Comparison of ENCODE assay signal across 2 cellular contexts in the genomic region with DNA sequence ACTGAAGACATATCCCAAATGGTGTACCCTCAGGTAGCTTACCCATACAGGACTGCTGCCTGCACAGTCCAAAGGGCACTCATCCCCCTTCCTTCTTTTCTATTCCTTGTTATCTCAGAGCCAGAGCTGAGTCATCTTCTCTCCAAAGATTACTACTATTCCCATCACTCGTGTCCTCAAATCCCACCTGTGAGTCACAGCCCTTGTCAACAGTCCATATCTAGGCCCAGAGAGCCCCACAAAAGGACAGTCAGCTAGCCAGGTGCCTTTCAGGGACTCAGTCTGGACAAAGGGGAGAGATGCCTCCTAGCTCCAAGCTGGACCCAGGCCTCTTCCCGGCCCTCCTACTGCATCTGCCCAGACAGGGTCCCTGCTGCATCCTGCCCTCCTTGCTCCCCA.
A peak's percentile ranks its signal among the peaks of the same experiment; 100 is the strongest.
TF ChIP-seq lines count a peak whose summit lies in the region.

No MANE protein-coding gene starts in this region.

TF ChIP-seq in HCT116, 20 proteins besides CTCF, POLR2A, EP300 and RAD21:
- TF ChIP-seq EZH2 (IDR thresholded peaks at IDR 0.05) (no peak), SIN3A (IDR thresholded peaks at IDR 0.05; ENCODE audit: low read depth) (no peak), CEBPB (IDR thresholded peaks at IDR 0.05; ENCODE audit: low read depth) (no peak), EZH2phosphoT487 (IDR thresholded peaks at IDR 0.05; ENCODE audit: borderline replicate concordance) (no peak), TCF7L2 (IDR thresholded peaks at IDR 0.05; ENCODE audit: borderline replicate concordance, extremely low read depth, insufficient read depth, insufficient read length) (no peak), CBX3 (IDR thresholded peaks at IDR 0.05; ENCODE audit: low read depth) (no peak), SRF (IDR thresholded peaks at IDR 0.05; ENCODE audit: low read depth) (no peak), FOSL1 (IDR thresholded peaks at IDR 0.05; ENCODE audit: low read depth) (peak; percentile 56), ZFX (IDR thresholded peaks at IDR 0.05) (no peak), ELF1 (IDR thresholded peaks at IDR 0.05; ENCODE audit: borderline replicate concordance, low read depth) (no peak), JUND (IDR thresholded peaks at IDR 0.05) (peak; percentile 50), EGR1 (IDR thresholded peaks at IDR 0.05; ENCODE audit: low read depth) (no peak), POLR2AphosphoS5 (IDR thresholded peaks at IDR 0.05; ENCODE audit: low read depth, low read length) (no peak), SP1 (IDR thresholded peaks at IDR 0.05; ENCODE audit: low read depth) (peak; percentile 37; the same call in 1 of the 2 replicates), YY1 (IDR thresholded peaks at IDR 0.05; ENCODE audit: extremely low read depth, insufficient replicate concordance, low read depth, low read length) (no peak), ZNF274 (IDR thresholded peaks at IDR 0.05; ENCODE audit: low read depth, low read length) (no peak)
- TF ChIP-seq, protein P1, sequence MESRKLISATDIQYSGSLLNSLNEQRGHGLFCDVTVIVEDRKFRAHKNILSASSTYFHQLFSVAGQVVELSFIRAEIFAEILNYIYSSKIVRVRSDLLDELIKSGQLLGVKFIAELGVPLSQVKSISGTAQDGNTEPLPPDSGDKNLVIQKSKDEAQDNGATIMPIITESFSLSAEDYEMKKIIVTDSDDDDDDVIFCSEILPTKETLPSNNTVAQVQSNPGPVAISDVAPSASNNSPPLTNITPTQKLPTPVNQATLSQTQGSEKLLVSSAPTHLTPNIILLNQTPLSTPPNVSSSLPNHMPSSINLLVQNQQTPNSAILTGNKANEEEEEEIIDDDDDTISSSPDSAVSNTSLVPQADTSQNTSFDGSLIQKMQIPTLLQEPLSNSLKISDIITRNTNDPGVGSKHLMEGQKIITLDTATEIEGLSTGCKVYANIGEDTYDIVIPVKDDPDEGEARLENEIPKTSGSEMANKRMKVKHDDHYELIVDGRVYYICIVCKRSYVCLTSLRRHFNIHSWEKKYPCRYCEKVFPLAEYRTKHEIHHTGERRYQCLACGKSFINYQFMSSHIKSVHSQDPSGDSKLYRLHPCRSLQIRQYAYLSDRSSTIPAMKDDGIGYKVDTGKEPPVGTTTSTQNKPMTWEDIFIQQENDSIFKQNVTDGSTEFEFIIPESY (IDR thresholded peaks at IDR 0.05; ENCODE audit: extremely low read depth, insufficient replicate concordance, low read length), result no peak
- TF ChIP-seq, protein P2, sequence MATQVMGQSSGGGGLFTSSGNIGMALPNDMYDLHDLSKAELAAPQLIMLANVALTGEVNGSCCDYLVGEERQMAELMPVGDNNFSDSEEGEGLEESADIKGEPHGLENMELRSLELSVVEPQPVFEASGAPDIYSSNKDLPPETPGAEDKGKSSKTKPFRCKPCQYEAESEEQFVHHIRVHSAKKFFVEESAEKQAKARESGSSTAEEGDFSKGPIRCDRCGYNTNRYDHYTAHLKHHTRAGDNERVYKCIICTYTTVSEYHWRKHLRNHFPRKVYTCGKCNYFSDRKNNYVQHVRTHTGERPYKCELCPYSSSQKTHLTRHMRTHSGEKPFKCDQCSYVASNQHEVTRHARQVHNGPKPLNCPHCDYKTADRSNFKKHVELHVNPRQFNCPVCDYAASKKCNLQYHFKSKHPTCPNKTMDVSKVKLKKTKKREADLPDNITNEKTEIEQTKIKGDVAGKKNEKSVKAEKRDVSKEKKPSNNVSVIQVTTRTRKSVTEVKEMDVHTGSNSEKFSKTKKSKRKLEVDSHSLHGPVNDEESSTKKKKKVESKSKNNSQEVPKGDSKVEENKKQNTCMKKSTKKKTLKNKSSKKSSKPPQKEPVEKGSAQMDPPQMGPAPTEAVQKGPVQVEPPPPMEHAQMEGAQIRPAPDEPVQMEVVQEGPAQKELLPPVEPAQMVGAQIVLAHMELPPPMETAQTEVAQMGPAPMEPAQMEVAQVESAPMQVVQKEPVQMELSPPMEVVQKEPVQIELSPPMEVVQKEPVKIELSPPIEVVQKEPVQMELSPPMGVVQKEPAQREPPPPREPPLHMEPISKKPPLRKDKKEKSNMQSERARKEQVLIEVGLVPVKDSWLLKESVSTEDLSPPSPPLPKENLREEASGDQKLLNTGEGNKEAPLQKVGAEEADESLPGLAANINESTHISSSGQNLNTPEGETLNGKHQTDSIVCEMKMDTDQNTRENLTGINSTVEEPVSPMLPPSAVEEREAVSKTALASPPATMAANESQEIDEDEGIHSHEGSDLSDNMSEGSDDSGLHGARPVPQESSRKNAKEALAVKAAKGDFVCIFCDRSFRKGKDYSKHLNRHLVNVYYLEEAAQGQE (IDR thresholded peaks at IDR 0.05; ENCODE audit: low read depth), result no peak
- TF ChIP-seq, protein P3, sequence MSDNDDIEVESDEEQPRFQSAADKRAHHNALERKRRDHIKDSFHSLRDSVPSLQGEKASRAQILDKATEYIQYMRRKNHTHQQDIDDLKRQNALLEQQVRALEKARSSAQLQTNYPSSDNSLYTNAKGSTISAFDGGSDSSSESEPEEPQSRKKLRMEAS (IDR thresholded peaks at IDR 0.05), result no peak

TF ChIP-seq in HepG2, 621 proteins besides CTCF, POLR2A, EP300 and RAD21 (continues in another document):
- TF ChIP-seq, protein P4, sequence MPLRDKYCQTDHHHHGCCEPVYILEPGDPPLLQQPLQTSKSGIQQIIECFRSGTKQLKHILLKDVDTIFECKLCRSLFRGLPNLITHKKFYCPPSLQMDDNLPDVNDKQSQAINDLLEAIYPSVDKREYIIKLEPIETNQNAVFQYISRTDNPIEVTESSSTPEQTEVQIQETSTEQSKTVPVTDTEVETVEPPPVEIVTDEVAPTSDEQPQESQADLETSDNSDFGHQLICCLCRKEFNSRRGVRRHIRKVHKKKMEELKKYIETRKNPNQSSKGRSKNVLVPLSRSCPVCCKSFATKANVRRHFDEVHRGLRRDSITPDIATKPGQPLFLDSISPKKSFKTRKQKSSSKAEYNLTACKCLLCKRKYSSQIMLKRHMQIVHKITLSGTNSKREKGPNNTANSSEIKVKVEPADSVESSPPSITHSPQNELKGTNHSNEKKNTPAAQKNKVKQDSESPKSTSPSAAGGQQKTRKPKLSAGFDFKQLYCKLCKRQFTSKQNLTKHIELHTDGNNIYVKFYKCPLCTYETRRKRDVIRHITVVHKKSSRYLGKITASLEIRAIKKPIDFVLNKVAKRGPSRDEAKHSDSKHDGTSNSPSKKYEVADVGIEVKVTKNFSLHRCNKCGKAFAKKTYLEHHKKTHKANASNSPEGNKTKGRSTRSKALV (CRISPR knock-in tag; IDR thresholded peaks at IDR 0.05), result no peak
- TF ChIP-seq RXRB (CRISPR knock-in tag; IDR thresholded peaks at IDR 0.05; ENCODE audit: borderline replicate concordance) (peak; percentile 73), ZNF629 (CRISPR knock-in tag; conservative IDR thresholded peaks at IDR 0.05) (no peak), ZNF550 (CRISPR knock-in tag; IDR thresholded peaks at IDR 0.05; ENCODE audit: borderline replicate concordance) (no peak), BHLHE40 (IDR thresholded peaks at IDR 0.05; ENCODE audit: low read length) (no peak), ZNF775 (CRISPR knock-in tag; IDR thresholded peaks at IDR 0.05; ENCODE audit: borderline replicate concordance) (no peak), FOXO1 (CRISPR knock-in tag; IDR thresholded peaks at IDR 0.05) (no peak), MIER3 (CRISPR knock-in tag; IDR thresholded peaks at IDR 0.05; ENCODE audit: borderline replicate concordance) (no peak), NRL (CRISPR knock-in tag; IDR thresholded peaks at IDR 0.05; ENCODE audit: borderline replicate concordance) (no peak), MYNN (CRISPR knock-in tag; IDR thresholded peaks at IDR 0.05; ENCODE audit: low read depth) (no peak), NFE2L2 (IDR thresholded peaks at IDR 0.05; ENCODE audit: low read length) (peak; percentile 39; the same call in 1 of the 2 replicates), YEATS4 (CRISPR knock-in tag; IDR thresholded peaks at IDR 0.05; ENCODE audit: borderline replicate concordance) (no peak), GPN1 (CRISPR knock-in tag; IDR thresholded peaks at IDR 0.05; ENCODE audit: borderline replicate concordance) (no peak), ZNF781 (CRISPR knock-in tag; IDR thresholded peaks at IDR 0.05; ENCODE audit: borderline replicate concordance, not compliant biosample characterization) (no peak), ETV5 (CRISPR knock-in tag; IDR thresholded peaks at IDR 0.05; ENCODE audit: borderline replicate concordance) (peak; percentile 11; the same call in 1 of the 2 replicates), AHR (CRISPR knock-in tag; IDR thresholded peaks at IDR 0.05) (no peak), TCF7 (IDR thresholded peaks at IDR 0.05; ENCODE audit: low read depth) (no peak), TGIF2 (CRISPR knock-in tag; IDR thresholded peaks at IDR 0.05) (no peak), ZNF552 (CRISPR knock-in tag; IDR thresholded peaks at IDR 0.05; ENCODE audit: borderline replicate concordance) (no peak), NFKB2 (CRISPR knock-in tag; IDR thresholded peaks at IDR 0.05; ENCODE audit: borderline replicate concordance) (no peak), CHCHD3 (CRISPR knock-in tag; IDR thresholded peaks at IDR 0.05) (no peak), ZFP37 (CRISPR knock-in tag; IDR thresholded peaks at IDR 0.05; ENCODE audit: borderline replicate concordance) (no peak), MAFF (IDR thresholded peaks at IDR 0.05; ENCODE audit: low read depth, low read length) (no peak), FOXK2 (IDR thresholded peaks at IDR 0.05) (no peak), RARA (CRISPR knock-in tag; IDR thresholded peaks at IDR 0.05) (0 out of 2 replicates have a peak, but pooled peaks have one; percentile 9), RXRA (CRISPR knock-in tag; IDR thresholded peaks at IDR 0.05) (peak; percentile 61; the same call in 1 of the 2 replicates), ASH2L (IDR thresholded peaks at IDR 0.05; ENCODE audit: insufficient read length, low read depth, low read length) (no peak), SRSF1 (optimal IDR thresholded peaks at IDR 0.05; ENCODE audit: low read depth, low read length) (no peak), PAWR (CRISPR knock-in tag; IDR thresholded peaks at IDR 0.05; ENCODE audit: borderline replicate concordance) (no peak), CREB1 (IDR thresholded peaks at IDR 0.05) (peak; percentile 24; the same call in 1 of the 2 replicates), CREB1 (CRISPR knock-in tag; IDR thresholded peaks at IDR 0.05) (no peak), ZNF577 (CRISPR knock-in tag; IDR thresholded peaks at IDR 0.05; ENCODE audit: borderline replicate concordance, low read depth) (no peak), JUND (CRISPR knock-in tag; IDR thresholded peaks at IDR 0.05) (0 out of 2 replicates have a peak, but pooled peaks have one; percentile 20), SIN3A (IDR thresholded peaks at IDR 0.05; ENCODE audit: borderline replicate concordance, low read depth, low read length) (no peak), PITX1 (CRISPR knock-in tag; IDR thresholded peaks at IDR 0.05) (no peak), KLF9 (CRISPR knock-in tag; IDR thresholded peaks at IDR 0.05; ENCODE audit: low read depth) (no peak), SMYD3 (CRISPR knock-in tag; IDR thresholded peaks at IDR 0.05) (no peak), CAMTA2 (CRISPR knock-in tag; IDR thresholded peaks at IDR 0.05; ENCODE audit: borderline replicate concordance) (no peak), NBN (conservative IDR thresholded peaks at IDR 0.05) (no peak), ATF7 (IDR thresholded peaks at IDR 0.05) (no peak), ATF7 (CRISPR knock-in tag; IDR thresholded peaks at IDR 0.05) (no peak), ZNF567 (CRISPR knock-in tag; IDR thresholded peaks at IDR 0.05; ENCODE audit: borderline replicate concordance) (no peak), NFRKB (IDR thresholded peaks at IDR 0.05) (no peak), FOXA1 (IDR thresholded peaks at IDR 0.05) (no peak), FOXA1 (CRISPR knock-in tag; IDR thresholded peaks at IDR 0.05) (0 out of 2 replicates have a peak, but pooled peaks have one; percentile 13), ZNF883 (CRISPR knock-in tag; IDR thresholded peaks at IDR 0.05; ENCODE audit: not compliant biosample characterization) (no peak), MEIS1 (CRISPR knock-in tag; IDR thresholded peaks at IDR 0.05; ENCODE audit: borderline replicate concordance) (no peak), FOSL2 (CRISPR knock-in tag; IDR thresholded peaks at IDR 0.05) (peak; percentile 94), AGO1 (IDR thresholded peaks at IDR 0.05; ENCODE audit: low read depth, low read length, poor library complexity, severe bottlenecking) (no peak), GATAD2A (CRISPR knock-in tag; IDR thresholded peaks at IDR 0.05) (peak; percentile 38; the same call in 1 of the 2 replicates), HNRNPL (IDR thresholded peaks at IDR 0.05; ENCODE audit: low read depth, low read length) (no peak), KDM6A (CRISPR knock-in tag; IDR thresholded peaks at IDR 0.05; ENCODE audit: low read depth) (no peak)
- TF ChIP-seq, protein P5, sequence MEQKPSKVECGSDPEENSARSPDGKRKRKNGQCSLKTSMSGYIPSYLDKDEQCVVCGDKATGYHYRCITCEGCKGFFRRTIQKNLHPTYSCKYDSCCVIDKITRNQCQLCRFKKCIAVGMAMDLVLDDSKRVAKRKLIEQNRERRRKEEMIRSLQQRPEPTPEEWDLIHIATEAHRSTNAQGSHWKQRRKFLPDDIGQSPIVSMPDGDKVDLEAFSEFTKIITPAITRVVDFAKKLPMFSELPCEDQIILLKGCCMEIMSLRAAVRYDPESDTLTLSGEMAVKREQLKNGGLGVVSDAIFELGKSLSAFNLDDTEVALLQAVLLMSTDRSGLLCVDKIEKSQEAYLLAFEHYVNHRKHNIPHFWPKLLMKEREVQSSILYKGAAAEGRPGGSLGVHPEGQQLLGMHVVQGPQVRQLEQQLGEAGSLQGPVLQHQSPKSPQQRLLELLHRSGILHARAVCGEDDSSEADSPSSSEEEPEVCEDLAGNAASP (CRISPR knock-in tag; IDR thresholded peaks at IDR 0.05; ENCODE audit: borderline replicate concordance), result peak; percentile 87; the same call in 1 of the 2 replicates
- TF ChIP-seq, protein P6, sequence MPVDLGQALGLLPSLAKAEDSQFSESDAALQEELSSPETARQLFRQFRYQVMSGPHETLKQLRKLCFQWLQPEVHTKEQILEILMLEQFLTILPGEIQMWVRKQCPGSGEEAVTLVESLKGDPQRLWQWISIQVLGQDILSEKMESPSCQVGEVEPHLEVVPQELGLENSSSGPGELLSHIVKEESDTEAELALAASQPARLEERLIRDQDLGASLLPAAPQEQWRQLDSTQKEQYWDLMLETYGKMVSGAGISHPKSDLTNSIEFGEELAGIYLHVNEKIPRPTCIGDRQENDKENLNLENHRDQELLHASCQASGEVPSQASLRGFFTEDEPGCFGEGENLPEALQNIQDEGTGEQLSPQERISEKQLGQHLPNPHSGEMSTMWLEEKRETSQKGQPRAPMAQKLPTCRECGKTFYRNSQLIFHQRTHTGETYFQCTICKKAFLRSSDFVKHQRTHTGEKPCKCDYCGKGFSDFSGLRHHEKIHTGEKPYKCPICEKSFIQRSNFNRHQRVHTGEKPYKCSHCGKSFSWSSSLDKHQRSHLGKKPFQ (CRISPR knock-in tag; IDR thresholded peaks at IDR 0.05; ENCODE audit: insufficient replicate concordance), result no peak
- TF ChIP-seq, protein P7, sequence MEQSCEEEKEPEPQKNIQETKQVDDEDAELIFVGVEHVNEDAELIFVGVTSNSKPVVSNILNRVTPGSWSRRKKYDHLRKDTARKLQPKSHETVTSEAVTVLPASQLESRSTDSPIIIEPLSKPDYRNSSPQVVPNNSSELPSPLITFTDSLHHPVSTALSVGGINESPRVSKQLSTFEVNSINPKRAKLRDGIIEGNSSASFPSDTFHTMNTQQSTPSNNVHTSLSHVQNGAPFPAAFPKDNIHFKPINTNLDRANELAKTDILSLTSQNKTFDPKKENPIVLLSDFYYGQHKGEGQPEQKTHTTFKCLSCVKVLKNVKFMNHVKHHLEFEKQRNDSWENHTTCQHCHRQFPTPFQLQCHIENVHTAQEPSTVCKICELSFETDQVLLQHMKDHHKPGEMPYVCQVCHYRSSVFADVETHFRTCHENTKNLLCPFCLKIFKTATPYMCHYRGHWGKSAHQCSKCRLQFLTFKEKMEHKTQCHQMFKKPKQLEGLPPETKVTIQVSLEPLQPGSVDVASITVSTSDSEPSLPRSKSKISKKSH (CRISPR knock-in tag; IDR thresholded peaks at IDR 0.05; ENCODE audit: borderline replicate concordance), result no peak
